ENCODE assay signal across 16 cellular contexts in the genomic region with DNA sequence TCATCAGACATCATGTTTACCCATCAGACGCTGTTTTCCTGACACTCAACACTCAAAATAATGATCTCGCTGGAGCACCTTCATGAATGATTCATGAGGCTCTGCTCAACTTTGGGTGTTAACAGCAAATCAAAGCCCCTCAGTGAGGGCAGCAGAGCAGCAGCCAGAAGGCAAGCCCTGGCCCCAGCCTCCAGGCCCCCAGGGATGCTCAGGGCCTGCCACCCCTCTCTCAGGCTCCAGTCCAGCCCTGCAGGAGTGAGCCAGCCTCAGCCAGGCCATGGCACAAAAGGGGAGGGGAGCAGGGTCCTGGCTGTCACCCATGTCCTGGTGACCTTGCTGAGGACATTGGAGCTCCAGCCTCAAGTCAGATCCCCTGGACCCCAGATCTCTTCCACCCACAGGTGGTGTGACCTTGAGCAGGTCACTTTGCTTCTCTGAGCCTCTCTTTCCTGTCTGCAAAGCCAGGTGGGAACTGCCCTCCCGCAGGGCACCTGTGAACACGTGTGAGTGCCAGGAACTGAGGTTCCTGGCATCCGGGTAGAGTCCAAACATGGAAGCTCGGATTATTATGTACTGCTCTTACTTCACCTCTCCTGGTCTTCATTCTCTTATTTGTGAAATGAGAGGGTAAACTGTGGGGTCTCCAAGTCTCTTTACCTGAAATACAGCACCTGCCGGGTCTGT.
DNase-seq lines count a peak whose midpoint lies in the region; ATAC-seq and TF ChIP-seq lines count a peak whose summit lies in the region.
"Had no signal": no experiment of that assay in that cellular context is flagged by ENCODE, and none has a peak within 500 bp of the region (broad histone marks: within the 10 kb centered on the region; RNA-seq: fewer than 3 reads in every experiment).

No MANE protein-coding gene starts in this region.

- DNase-seq in GM23338 (ENCODE audit: low spot score): no peak
- peak; percentile 50 for DNase-seq in NCI-H1092 treated with DMSO at 0.1 percent for 48 hours (lab: John Stamatoyannopoulos, UW)
- DNase-seq in body of pancreas: peak in 2 of 4 donors; percentile 37 to 61
- DNase-seq in omental fat pad (ENCODE audit: low spot score): no peak
- DNase-seq in amygdala (lab: John Stamatoyannopoulos, UW): no peak
- no peak for DNase-seq in SKM-1 treated with dmso at 0.1 percent for 144 hours (lab: John Stamatoyannopoulos, UW; ENCODE audit: unreplicated experiment)
- DNase-seq: effector memory CD4-positive, alpha-beta T cell; NCI-H1105 treated with DMSO at 0.1 percent for 48 hours; NCI-H2227 treated with DMSO at 0.1 percent for 48 hours; stimulated activated naive CD8-positive, alpha-beta T cell treated with anti-CD3 and anti-CD28 coated beads, Interleukin-15, Interleukin-2, amounts not matched to agents 100 U/mL and 50 U/mL, for 24 hours; thyroid gland had no signal

- H3K27ac ChIP-seq in GM23338 (ENCODE audit: low read depth) (peak overlapping the region; percentile 80; the same call in 1 of the 2 replicates), body of pancreas (no peak overlapping the region)
- H3K27ac ChIP-seq: esophagus muscularis mucosa, gastroesophageal sphincter, thyroid gland had no signal

- H4K20me1 ChIP-seq in GM23338 (replicated peaks; ENCODE audit: insufficient read depth): no peaks in the 10 kb centered on the region

- no peak; the same call in 2 of the 3 replicates for ATAC-seq in GM23338
- ATAC-seq in body of pancreas: peak; percentile 56
- peak; percentile 14 for ATAC-seq in omental fat pad (ENCODE audit: low FRiP score)
- ATAC-seq in HG03135 (IDR thresholded peaks at IDR 0.05; ENCODE audit: unreplicated experiment): no peak
- ATAC-seq: activated naive CD4-positive, alpha-beta T cell treated with anti-CD3 and anti-CD28 coated beads, Interleukin-2, amount 50 U/mL, for 72 hours; gastroesophageal sphincter; stimulated activated naive CD8-positive, alpha-beta T cell treated with anti-CD3 and anti-CD28 coated beads, Interleukin-15, Interleukin-2, amounts not matched to agents 100 U/mL and 50 U/mL, for 24 hours had no signal

- H3K9me3 Mint-ChIP-seq in GM23338: peaks cover 25% of the 10 kb centered on the region
- H3K9me3 Mint-ChIP-seq: activated naive CD4-positive, alpha-beta T cell treated with anti-CD3 and anti-CD28 coated beads, Interleukin-2, amount 50 U/mL, for 72 hours; natural killer cell treated with Interleukin-12 subunit alpha and Interleukin-12 subunit beta and Interleukin-15 and Interleukin-18, amount 100 ng/mL, for 72 hours had no signal

- H3K9me2 ChIP-seq in GM23338 (ENCODE audit: insufficient read depth): peaks cover 14% of the 10 kb centered on the region

- H3K27me3 ChIP-seq in GM23338 (ENCODE audit: insufficient read depth) (no peaks in the 10 kb centered on the region), body of pancreas (no peaks in the 10 kb centered on the region)
- H3K27me3 ChIP-seq: thyroid gland had no signal

- H3K27me3 Mint-ChIP-seq in GM23338 (ENCODE audit: insufficient read depth, low read depth, poor library complexity): peaks cover 9% of the 10 kb centered on the region

- no peak overlapping the region for H2AFZ ChIP-seq in GM23338

- H3K4me1 Mint-ChIP-seq in GM23338: peaks cover 18% of the 10 kb centered on the region

- peak overlapping the region; percentile 88 for H3K27ac Mint-ChIP-seq in GM23338
- H3K27ac Mint-ChIP-seq: activated naive CD4-positive, alpha-beta T cell treated with anti-CD3 and anti-CD28 coated beads, Interleukin-2, amount 50 U/mL, for 72 hours; natural killer cell treated with Interleukin-12 subunit alpha and Interleukin-12 subunit beta and Interleukin-15 and Interleukin-18, amount 100 ng/mL, for 72 hours had no signal

- TF ChIP-seq POLR2A in body of pancreas (IDR thresholded peaks at IDR 0.05): no peak

- no peak overlapping the region for H3K4me3 Mint-ChIP-seq in GM23338
- H3K4me3 Mint-ChIP-seq: natural killer cell treated with Interleukin-12 subunit alpha and Interleukin-12 subunit beta and Interleukin-15 and Interleukin-18, amount 100 ng/mL, for 72 hours had no signal

- H3K79me2 ChIP-seq in GM23338 (replicated peaks; ENCODE audit: insufficient read depth): no peaks in the 10 kb centered on the region

- H3K9me3 ChIP-seq in body of pancreas: no peaks in the 10 kb centered on the region
- H3K9me3 ChIP-seq: esophagus muscularis mucosa, thyroid gland had no signal

- no peaks in the 10 kb centered on the region for H3F3A ChIP-seq in GM23338 (replicated peaks; ENCODE audit: low read depth)

- H3K36me3 Mint-ChIP-seq in GM23338 (ENCODE audit: low read depth): peaks cover 8% of the 10 kb centered on the region; the same call in 1 of the 3 replicates
- H3K36me3 Mint-ChIP-seq: activated naive CD4-positive, alpha-beta T cell treated with anti-CD3 and anti-CD28 coated beads, Interleukin-2, amount 50 U/mL, for 72 hours; natural killer cell treated with Interleukin-12 subunit alpha and Interleukin-12 subunit beta and Interleukin-15 and Interleukin-18, amount 100 ng/mL, for 72 hours had no signal

- H3K4me1 ChIP-seq in GM23338 (ENCODE audit: insufficient read depth) (peaks cover 9% of the 10 kb centered on the region; the same call in 1 of the 2 replicates), body of pancreas (peaks cover 7% of the 10 kb centered on the region)
- H3K4me1 ChIP-seq: gastroesophageal sphincter, thyroid gland had no signal

- WGBS in body of pancreas, 2 donors: 40 to 49% methylated on average over 7 of the region's 7 CpGs

- intact Hi-C loops in body of pancreas (cut with DNase I): no loop called here

- H3K36me3 ChIP-seq in GM23338 (ENCODE audit: insufficient read depth) (no peaks in the 10 kb centered on the region), body of pancreas (replicated peaks in 1 of 2; ENCODE audit: insufficient read depth in 1 of 2, low read depth in 2 of 2) (no peaks in the 10 kb centered on the region)
- H3K36me3 ChIP-seq: esophagus muscularis mucosa, gastroesophageal sphincter, thyroid gland had no signal

- TF ChIP-seq CTCF in GM23338 (conservative IDR thresholded peaks at IDR 0.05; ENCODE audit: low read depth in 2 of 2): no peak
- TF ChIP-seq CTCF in body of pancreas (IDR thresholded peaks at IDR 0.05): no peak
- no peak for TF ChIP-seq CTCF in omental fat pad (IDR thresholded peaks at IDR 0.05)

- H3K4me2 ChIP-seq in GM23338: peak overlapping the region; percentile 32; the same call in 1 of the 2 replicates

- H3K4me3 ChIP-seq in GM23338 (no peak overlapping the region), body of pancreas (no peak overlapping the region)
- H3K4me3 ChIP-seq: esophagus muscularis mucosa, gastroesophageal sphincter, thyroid gland had no signal

TF ChIP-seq in GM23338, 12 proteins besides CTCF, POLR2A, EP300 and RAD21:
- no peak for TF ChIP-seq NANOG (IDR thresholded peaks at IDR 0.05; ENCODE audit: borderline replicate concordance)
- TF ChIP-seq, protein P1, sequence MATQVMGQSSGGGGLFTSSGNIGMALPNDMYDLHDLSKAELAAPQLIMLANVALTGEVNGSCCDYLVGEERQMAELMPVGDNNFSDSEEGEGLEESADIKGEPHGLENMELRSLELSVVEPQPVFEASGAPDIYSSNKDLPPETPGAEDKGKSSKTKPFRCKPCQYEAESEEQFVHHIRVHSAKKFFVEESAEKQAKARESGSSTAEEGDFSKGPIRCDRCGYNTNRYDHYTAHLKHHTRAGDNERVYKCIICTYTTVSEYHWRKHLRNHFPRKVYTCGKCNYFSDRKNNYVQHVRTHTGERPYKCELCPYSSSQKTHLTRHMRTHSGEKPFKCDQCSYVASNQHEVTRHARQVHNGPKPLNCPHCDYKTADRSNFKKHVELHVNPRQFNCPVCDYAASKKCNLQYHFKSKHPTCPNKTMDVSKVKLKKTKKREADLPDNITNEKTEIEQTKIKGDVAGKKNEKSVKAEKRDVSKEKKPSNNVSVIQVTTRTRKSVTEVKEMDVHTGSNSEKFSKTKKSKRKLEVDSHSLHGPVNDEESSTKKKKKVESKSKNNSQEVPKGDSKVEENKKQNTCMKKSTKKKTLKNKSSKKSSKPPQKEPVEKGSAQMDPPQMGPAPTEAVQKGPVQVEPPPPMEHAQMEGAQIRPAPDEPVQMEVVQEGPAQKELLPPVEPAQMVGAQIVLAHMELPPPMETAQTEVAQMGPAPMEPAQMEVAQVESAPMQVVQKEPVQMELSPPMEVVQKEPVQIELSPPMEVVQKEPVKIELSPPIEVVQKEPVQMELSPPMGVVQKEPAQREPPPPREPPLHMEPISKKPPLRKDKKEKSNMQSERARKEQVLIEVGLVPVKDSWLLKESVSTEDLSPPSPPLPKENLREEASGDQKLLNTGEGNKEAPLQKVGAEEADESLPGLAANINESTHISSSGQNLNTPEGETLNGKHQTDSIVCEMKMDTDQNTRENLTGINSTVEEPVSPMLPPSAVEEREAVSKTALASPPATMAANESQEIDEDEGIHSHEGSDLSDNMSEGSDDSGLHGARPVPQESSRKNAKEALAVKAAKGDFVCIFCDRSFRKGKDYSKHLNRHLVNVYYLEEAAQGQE (IDR thresholded peaks at IDR 0.05; ENCODE audit: unreplicated experiment): no peak
- no peak for TF ChIP-seq ZNF114 (CRISPR knock-in tag; IDR thresholded peaks at IDR 0.05)
- no peak for TF ChIP-seq JUNB (IDR thresholded peaks at IDR 0.05; ENCODE audit: unreplicated experiment)
- TF ChIP-seq, protein P2, sequence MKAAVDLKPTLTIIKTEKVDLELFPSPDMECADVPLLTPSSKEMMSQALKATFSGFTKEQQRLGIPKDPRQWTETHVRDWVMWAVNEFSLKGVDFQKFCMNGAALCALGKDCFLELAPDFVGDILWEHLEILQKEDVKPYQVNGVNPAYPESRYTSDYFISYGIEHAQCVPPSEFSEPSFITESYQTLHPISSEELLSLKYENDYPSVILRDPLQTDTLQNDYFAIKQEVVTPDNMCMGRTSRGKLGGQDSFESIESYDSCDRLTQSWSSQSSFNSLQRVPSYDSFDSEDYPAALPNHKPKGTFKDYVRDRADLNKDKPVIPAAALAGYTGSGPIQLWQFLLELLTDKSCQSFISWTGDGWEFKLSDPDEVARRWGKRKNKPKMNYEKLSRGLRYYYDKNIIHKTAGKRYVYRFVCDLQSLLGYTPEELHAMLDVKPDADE (IDR thresholded peaks at IDR 0.05): no peak
- no peak for TF ChIP-seq POLR2AphosphoS5 (IDR thresholded peaks at IDR 0.05; ENCODE audit: low read depth)
- TF ChIP-seq STAT1 (IDR thresholded peaks at IDR 0.05; ENCODE audit: unreplicated experiment): no peak
- no peak for TF ChIP-seq CREB1 (CRISPR knock-in tag; IDR thresholded peaks at IDR 0.05; ENCODE audit: low read depth)

Comparison
In these comparisons a context has a peak if more than half of its experiments do, and no peak if none do; other contexts are left out.
1. ATAC-seq: peak in body of pancreas (single experiment) and omental fat pad (single experiment); none in GM23338 (single experiment) and HG03135 (single experiment).